ENCODE assay signal across 17 cellular contexts in genomic region chr7:100786323-100786722, GRCh38. TPM values are rescaled to one million over a fixed set of nuclear protein-coding genes. Genes with fewer than 3 reads are reported as not detected.
DNase-seq lines count a peak whose midpoint lies in the region; ATAC-seq and TF ChIP-seq lines count a peak whose summit lies in the region.
"Had no signal": no experiment of that assay in that cellular context is flagged by ENCODE, and none has a peak within 500 bp of the region (broad histone marks: within the 10 kb centered on the region; RNA-seq: fewer than 3 reads in every experiment).

No MANE protein-coding gene starts in this region.

- H3K9ac ChIP-seq in BLaER1 treated with 17β-estradiol and CSF1 and Interleukin-3, amounts not matched to agents 10 nM and 100 nM, result peak overlapping the region in 10 of 11 experiments; percentile 43 to 75 (median 60); a peak in 17 of 22 replicates
- H3K9ac ChIP-seq: GM23248 had no signal

- H3K4me1 ChIP-seq in BLaER1 treated with 17β-estradiol and CSF1 and Interleukin-3, amounts not matched to agents 10 nM and 100 nM, result peaks cover 9 to 38% (median 18%) of the 10 kb centered on the region in 10 experiments
- H3K4me1 ChIP-seq in GM23338 (ENCODE audit: insufficient read depth), result no peaks in the 10 kb centered on the region; the same call in 1 of the 2 replicates
- H3K4me1 ChIP-seq: A549 had no signal

- H3K9me3 Mint-ChIP-seq in GM23338, result peaks cover 6% of the 10 kb centered on the region; the same call in 2 of the 3 replicates
- H3K9me3 Mint-ChIP-seq in naive B cell, result peaks cover 0 to 11% (median 9%) of the 10 kb centered on the region in 7 donors
- peaks cover 2% of the 10 kb centered on the region for H3K9me3 Mint-ChIP-seq in stimulated activated memory B cell treated with anti-CD40 and anti-IgM and Interleukin-4, amounts not matched to agents 10 μg/mL and 1 μg/mL and 100 μg/mL, for 72 hours

- H3K4me2 ChIP-seq in BLaER1 treated with 17β-estradiol and CSF1 and Interleukin-3, amounts not matched to agents 10 nM and 100 nM, result peak overlapping the region; percentile 53 to 87 (median 74)
- H3K4me2 ChIP-seq in GM23338, result no peak overlapping the region
- H3K4me2 ChIP-seq: A549 had no signal

- H3K4me1 Mint-ChIP-seq in GM23338 (peaks cover 13% of the 10 kb centered on the region), naive B cell (peaks cover 3 to 14% (median 5%) of the 10 kb centered on the region in 3 donors)
- peaks cover 6% of the 10 kb centered on the region for H3K4me1 Mint-ChIP-seq in stimulated activated memory B cell treated with anti-CD40 and anti-IgM and Interleukin-4, amounts not matched to agents 10 μg/mL and 1 μg/mL and 100 μg/mL, for 72 hours
- H3K4me1 Mint-ChIP-seq: CD4-positive, CD25-positive, alpha-beta regulatory T cell had no signal

- H3K27me3 Mint-ChIP-seq in GM23338 (ENCODE audit: insufficient read depth, low read depth, poor library complexity) (peaks cover 11% of the 10 kb centered on the region), naive B cell (peaks cover 0 to 42% (median 32%) of the 10 kb centered on the region in 3 donors)
- H3K27me3 Mint-ChIP-seq in stimulated activated memory B cell treated with anti-CD40 and anti-IgM and Interleukin-4, amounts not matched to agents 10 μg/mL and 1 μg/mL and 100 μg/mL, for 72 hours, result peaks cover 51% of the 10 kb centered on the region

- no peaks in the 10 kb centered on the region for H3K27me3 ChIP-seq in BLaER1 treated with 17β-estradiol and CSF1 and Interleukin-3, amounts not matched to agents 10 nM and 100 nM
- no peaks in the 10 kb centered on the region for H3K27me3 ChIP-seq in GM23338 (ENCODE audit: insufficient read depth)

- no peak for TF ChIP-seq CTCF in GM23338 (conservative IDR thresholded peaks at IDR 0.05; ENCODE audit: low read depth in 2 of 2)

- peak overlapping the region in 9 of 11 experiments; percentile 53 to 84 (median 76); a peak in 18 of 22 replicates for H3K27ac ChIP-seq in BLaER1 treated with 17β-estradiol and CSF1 and Interleukin-3, amounts not matched to agents 10 nM and 100 nM
- no peak overlapping the region for H3K27ac ChIP-seq in GM23338 (ENCODE audit: low read depth)
- H3K27ac ChIP-seq: A549, GM23248 had no signal

- peak overlapping the region in 7 of 10 experiments; percentile 18 to 62 (median 33); a peak in 11 of 20 replicates for H3K4me3 ChIP-seq in BLaER1 treated with 17β-estradiol and CSF1 and Interleukin-3, amounts not matched to agents 10 nM and 100 nM
- H3K4me3 ChIP-seq in GM23338, result no peak overlapping the region
- H3K4me3 ChIP-seq: A549, GM23248 had no signal

- H2AFZ ChIP-seq in GM23338, result peak overlapping the region; percentile 89
- H2AFZ ChIP-seq: GM23248 had no signal

- DNase-seq in GM23338 (ENCODE audit: low spot score) (no peak), naive B cell (no peak), globus pallidus (ENCODE audit: low spot score) (no peak), DMS53 treated with DMSO at 0.1 percent for 48 hours (lab: John Stamatoyannopoulos, UW; ENCODE audit: unreplicated experiment) (no peak), T1000 (lab: John Stamatoyannopoulos, UW) (no peak)
- DNase-seq: Calu3; CD4-positive, CD25-positive, alpha-beta regulatory T cell; DMS 273 treated with DMSO at 0.1 percent for 48 hours; DMS79; EL; GM23248 had no signal

- H3F3A ChIP-seq in GM23338 (replicated peaks; ENCODE audit: low read depth), result no peaks in the 10 kb centered on the region

- no peak overlapping the region for H3K27ac Mint-ChIP-seq in GM23338
- no peak overlapping the region for H3K27ac Mint-ChIP-seq in naive B cell
- H3K27ac Mint-ChIP-seq in stimulated activated memory B cell treated with anti-CD40 and anti-IgM and Interleukin-4, amounts not matched to agents 10 μg/mL and 1 μg/mL and 100 μg/mL, for 72 hours, result peak overlapping the region; percentile 9
- H3K27ac Mint-ChIP-seq: CD4-positive, CD25-positive, alpha-beta regulatory T cell had no signal

- ATAC-seq in GM23338, result no peak
- ATAC-seq in naive B cell (ENCODE audit: low read depth in 2 of 2), result no peak
- ATAC-seq in stimulated activated memory B cell treated with anti-CD40 and anti-IgM and Interleukin-4, amounts not matched to agents 10 μg/mL and 1 μg/mL and 100 μg/mL, for 72 hours, result no peak
- ATAC-seq: A549 had no signal

- H3K4me3 Mint-ChIP-seq in GM23338 (no peak overlapping the region), naive B cell (peak overlapping the region in 5 of 8 donors; percentile 42 to 84 (median 63))
- H3K4me3 Mint-ChIP-seq in stimulated activated memory B cell treated with anti-CD40 and anti-IgM and Interleukin-4, amounts not matched to agents 10 μg/mL and 1 μg/mL and 100 μg/mL, for 72 hours, result no peak overlapping the region
- H3K4me3 Mint-ChIP-seq: CD4-positive, CD25-positive, alpha-beta regulatory T cell had no signal

- H3K79me2 ChIP-seq in GM23338 (replicated peaks; ENCODE audit: insufficient read depth), result no peaks in the 10 kb centered on the region

- H3K9me2 ChIP-seq in GM23338 (ENCODE audit: insufficient read depth), result no peaks in the 10 kb centered on the region

- no peaks in the 10 kb centered on the region for H4K20me1 ChIP-seq in BLaER1 treated with 17β-estradiol and CSF1 and Interleukin-3, amounts not matched to agents 10 nM and 100 nM
- H4K20me1 ChIP-seq in GM23338 (replicated peaks; ENCODE audit: insufficient read depth), result no peaks in the 10 kb centered on the region

- H3K36me3 Mint-ChIP-seq in GM23338 (ENCODE audit: low read depth) (0 out of 3 replicates have a peak, but pooled peaks cover 3% of the 10 kb centered on the region), naive B cell (peaks cover 0 to 15% of the 10 kb centered on the region in 2 donors)
- H3K36me3 Mint-ChIP-seq in stimulated activated memory B cell treated with anti-CD40 and anti-IgM and Interleukin-4, amounts not matched to agents 10 μg/mL and 1 μg/mL and 100 μg/mL, for 72 hours, result no peaks in the 10 kb centered on the region
- H3K36me3 Mint-ChIP-seq: CD4-positive, CD25-positive, alpha-beta regulatory T cell had no signal

- H3K9me3 ChIP-seq in BLaER1 treated with 17β-estradiol and CSF1 and Interleukin-3, amounts not matched to agents 10 nM and 100 nM (replicated peaks in 1 of 11), result peaks cover 0 to 12% (median 4%) of the 10 kb centered on the region in 11 experiments; a peak in 7 of 22 replicates

- no peaks in the 10 kb centered on the region for H3K36me3 ChIP-seq in BLaER1 treated with 17β-estradiol and CSF1 and Interleukin-3, amounts not matched to agents 10 nM and 100 nM
- no peaks in the 10 kb centered on the region for H3K36me3 ChIP-seq in GM23338 (ENCODE audit: insufficient read depth)

TF ChIP-seq in GM23338, 12 proteins besides CTCF, POLR2A, EP300 and RAD21 (continues in another document):
- TF ChIP-seq STAT1 (IDR thresholded peaks at IDR 0.05; ENCODE audit: unreplicated experiment) (no peak), REST (IDR thresholded peaks at IDR 0.05; ENCODE audit: unreplicated experiment) (no peak), NANOG (IDR thresholded peaks at IDR 0.05; ENCODE audit: borderline replicate concordance) (no peak), ZNF114 (CRISPR knock-in tag; IDR thresholded peaks at IDR 0.05) (no peak), EZH2 (IDR thresholded peaks at IDR 0.05; ENCODE audit: low read depth, unreplicated experiment) (no peak), ETS1 (IDR thresholded peaks at IDR 0.05) (no peak), JUNB (IDR thresholded peaks at IDR 0.05; ENCODE audit: unreplicated experiment) (no peak), ZNF331 (CRISPR knock-in tag; IDR thresholded peaks at IDR 0.05; ENCODE audit: low read depth) (no peak), EZH2phosphoT487 (IDR thresholded peaks at IDR 0.05; ENCODE audit: unreplicated experiment) (no peak), POLR2AphosphoS5 (IDR thresholded peaks at IDR 0.05; ENCODE audit: low read depth) (no peak), CREB1 (CRISPR knock-in tag; IDR thresholded peaks at IDR 0.05; ENCODE audit: low read depth) (no peak)

RNA-seq across cellular contexts. Expression of gene EPHB4, which starts 41.0 kb away (rescaled TPM):
- 145 and 164 TPM in 2 replicates for total RNA-seq in GM23338 (2014; rRNA removed; shearing (Covaris generic))
- polyA plus RNA-seq in GM23338 (2016; fragmentation: Nextera tagmentation; extraction: Ambion mirVana) (22.6 and 23.3 TPM in 2 replicates), naive B cell (ENCODE audit: low read depth in 6 of 6) (under 1 TPM in 4 of 6 donors, not detected in 2; 0.19 to 0.69 (median 0.47) TPM)
- polyA plus RNA-seq: CD4-positive, CD25-positive, alpha-beta regulatory T cell had no signal

RNA-seq across cellular contexts. Expression of gene ZAN, which starts 52.9 kb away (rescaled TPM):
- total RNA-seq in GM23338 (2014; rRNA removed; shearing (Covaris generic)), result 0.03 TPM in 1 of 2 replicates, not detected in the other
- polyA plus RNA-seq in GM23338 (2016; fragmentation: Nextera tagmentation; extraction: Ambion mirVana), result 0.07 TPM in 1 of 2 replicates, not detected in the other
- polyA plus RNA-seq in naive B cell (ENCODE audit: low read depth in 6 of 6), result not detected
- total RNA-seq: Calu3; CD4-positive, CD25-positive, alpha-beta regulatory T cell; GM23248; H9 had no signal
- polyA plus RNA-seq: A549; AG04450; BJ; CD4-positive, CD25-positive, alpha-beta regulatory T cell; GM23248 had no signal

Comparison
In these comparisons a context has a peak if more than half of its experiments do, and no peak if none do; other contexts are left out.
1. H3K4me3 Mint-ChIP-seq: peak in naive B cell (5 of 8); none in GM23338 (single experiment) and stimulated activated memory B cell treated with anti-CD40 and anti-IgM and Interleukin-4, amounts not matched to agents 10 μg/mL and 1 μg/mL and 100 μg/mL, for 72 hours (single experiment).
2. RNA of gene EPHB4, which starts 41.0 kb away (polyA plus RNA-seq): 22.6 to 23.3 TPM in GM23338; 0.19 to 0.69 TPM in naive B cell; every median in the first group is over 10 times any median in the second.